9 cellular contexts compared by ENCODE assay signal in genomic region chr6:28161410-28162079, GRCh38. TPM values are rescaled to one million over a fixed set of nuclear protein-coding genes. Genes with fewer than 3 reads are reported as not detected.
DNase-seq lines count a peak whose midpoint lies in the region; ATAC-seq and TF ChIP-seq lines count a peak whose summit lies in the region.
"Had no signal": no experiment of that assay in that cellular context is flagged by ENCODE, and none has a peak within 500 bp of the region (broad histone marks: within the 10 kb centered on the region; RNA-seq: fewer than 3 reads in every experiment).

No MANE protein-coding gene starts in this region.

- no peaks in the 10 kb centered on the region for H3K27me3 ChIP-seq in CD4-positive, alpha-beta T cell (ENCODE audit: control insufficient read depth, insufficient read depth, low read length)
- H3K27me3 ChIP-seq in HUES64 (ENCODE audit: insufficient read depth, low read length): peaks cover 35% of the 10 kb centered on the region
- no peaks in the 10 kb centered on the region for H3K27me3 ChIP-seq in SU-DHL-6 (ENCODE audit: low read length)
- H3K27me3 ChIP-seq in prostate gland (replicated peaks; ENCODE audit: insufficient read depth): no peaks in the 10 kb centered on the region

- H3K4me1 Mint-ChIP-seq in CD4-positive, alpha-beta T cell (ENCODE audit: low read depth): peaks cover 10% of the 10 kb centered on the region
- H3K4me1 Mint-ChIP-seq in activated naive CD8-positive, alpha-beta T cell treated with anti-CD3 and anti-CD28 coated beads, Interleukin-2, amount 10 ng/mL, durations not matched to agents 7 days and 5 days: peaks cover 5% of the 10 kb centered on the region

- peak; percentile 62 to 86 (median 72) for DNase-seq in CD4-positive, alpha-beta T cell
- DNase-seq in GM20000 (ENCODE audit: low spot score) (peak; percentile 87), left cardiac atrium (peak; percentile 78), prostate gland (ENCODE audit: low spot score) (peak; percentile 13), ureter (ENCODE audit: low spot score) (peak; percentile 81)
- DNase-seq in activated naive CD8-positive, alpha-beta T cell treated with anti-CD3 and anti-CD28 coated beads, Interleukin-2, amount 10 ng/mL, durations not matched to agents 7 days and 5 days: peak; percentile 87

- CTCF ChIA-PET in CD4-positive, alpha-beta T cell (lab: Charles Lee): interaction anchor here (1.5 kb wide), 1 partner anchor 20 kb away, joined by 5 read pairs; the partner anchor contains the start of gene ZKSCAN8

- intact Hi-C loops in CD4-positive, alpha-beta T cell (cut with DNase I, micrococcal nuclease): no loop called here
- intact Hi-C loops in left cardiac atrium (cut with DNase I) (no loop called here), prostate gland (cut with DNase I) (no loop called here)

- POLR2A ChIA-PET in CD4-positive, alpha-beta T cell (lab: Charles Lee): interaction anchor here (0.6 to 1.3 kb wide), 4 partner anchors 9 to 188 kb away, joined by 3 to 6 read pairs (median 3); partner anchors contain the start of genes ZKSCAN3 and ZKSCAN8
- POLR2A ChIA-PET in activated naive CD8-positive, alpha-beta T cell treated with anti-CD3 and anti-CD28 coated beads, Interleukin-2, amount 10 ng/mL, durations not matched to agents 7 days and 5 days (lab: Charles Lee): interaction anchor here (0.9 kb wide), 1 partner anchor 20 kb away, joined by 3 read pairs; the partner anchor contains the start of gene ZKSCAN8

- TF ChIP-seq CTCF in CD4-positive, alpha-beta T cell (IDR thresholded peaks at IDR 0.05): no peak
- TF ChIP-seq CTCF in GM20000 (IDR thresholded peaks at IDR 0.05; ENCODE audit: extremely low read depth, missing control alignments): no peak
- TF ChIP-seq CTCF in SU-DHL-6 (IDR thresholded peaks at IDR 0.05; ENCODE audit: insufficient read depth, low read length, poor library complexity, severe bottlenecking): no peak
- no peak for TF ChIP-seq CTCF in prostate gland (IDR thresholded peaks at IDR 0.05)

- H3K27ac ChIP-seq in CD4-positive, alpha-beta T cell (ENCODE audit: low read depth, low read length): no peak overlapping the region
- H3K27ac ChIP-seq in HUES64 (ENCODE audit: low read depth, low read length): no peak overlapping the region
- no peak overlapping the region for H3K27ac ChIP-seq in SU-DHL-6 (ENCODE audit: low read depth, low read length)
- no peak overlapping the region for H3K27ac ChIP-seq in prostate gland
- H3K27ac ChIP-seq: KMS-11 had no signal

- 52% methylated on average over 32 of the region's 32 CpGs for WGBS in HUES64
- WGBS in prostate gland: 7% methylated on average over 31 of the region's 32 CpGs

- peaks cover 4% of the 10 kb centered on the region for H3K27me3 Mint-ChIP-seq in CD4-positive, alpha-beta T cell
- no peaks in the 10 kb centered on the region for H3K27me3 Mint-ChIP-seq in activated naive CD8-positive, alpha-beta T cell treated with anti-CD3 and anti-CD28 coated beads, Interleukin-2, amount 10 ng/mL, durations not matched to agents 7 days and 5 days

- peak overlapping the region; percentile 36; the same call in 1 of the 2 replicates for H3K9ac ChIP-seq in HUES64 (ENCODE audit: low read depth, low read length)
- peak overlapping the region; percentile 50 for H3K9ac ChIP-seq in SU-DHL-6 (ENCODE audit: low read length)
- H3K9ac ChIP-seq: KMS-11 had no signal

- no peak overlapping the region for H3K27ac Mint-ChIP-seq in CD4-positive, alpha-beta T cell
- H3K27ac Mint-ChIP-seq in activated naive CD8-positive, alpha-beta T cell treated with anti-CD3 and anti-CD28 coated beads, Interleukin-2, amount 10 ng/mL, durations not matched to agents 7 days and 5 days: peak overlapping the region; percentile 62

- H3K4me3 ChIP-seq in HUES64 (ENCODE audit: low read length): peak overlapping the region; percentile 58
- H3K4me3 ChIP-seq in SU-DHL-6 (ENCODE audit: insufficient read depth, low read length, poor library complexity, severe bottlenecking): peak overlapping the region; percentile 53
- peak overlapping the region; percentile 32 to 37 for H3K4me3 ChIP-seq in prostate gland

- H3K36me3 Mint-ChIP-seq in CD4-positive, alpha-beta T cell (ENCODE audit: low read depth): peaks cover 42% of the 10 kb centered on the region
- H3K36me3 Mint-ChIP-seq in activated naive CD8-positive, alpha-beta T cell treated with anti-CD3 and anti-CD28 coated beads, Interleukin-2, amount 10 ng/mL, durations not matched to agents 7 days and 5 days: peaks cover 39% of the 10 kb centered on the region

- no peaks in the 10 kb centered on the region for H3K79me2 ChIP-seq in SU-DHL-6 (ENCODE audit: insufficient read depth, low read length)

- TF ChIP-seq POLR2A in prostate gland (IDR thresholded peaks at IDR 0.05): no peak

- H3K9me3 Mint-ChIP-seq in CD4-positive, alpha-beta T cell: peaks cover 2% of the 10 kb centered on the region
- H3K9me3 Mint-ChIP-seq in activated naive CD8-positive, alpha-beta T cell treated with anti-CD3 and anti-CD28 coated beads, Interleukin-2, amount 10 ng/mL, durations not matched to agents 7 days and 5 days: peaks cover 17% of the 10 kb centered on the region

- no peaks in the 10 kb centered on the region for H3K9me3 ChIP-seq in CD4-positive, alpha-beta T cell (ENCODE audit: control insufficient read depth, low read length)
- H3K9me3 ChIP-seq in HUES64 (ENCODE audit: insufficient read depth, low read depth, low read length) (no peaks in the 10 kb centered on the region), SU-DHL-6 (ENCODE audit: insufficient read depth, low read length) (no peaks in the 10 kb centered on the region), prostate gland (no peaks in the 10 kb centered on the region)

- H2AFZ ChIP-seq in SU-DHL-6 (ENCODE audit: low read depth, low read length, severe bottlenecking): peak overlapping the region; percentile 95

- no peaks in the 10 kb centered on the region for H4K20me1 ChIP-seq in SU-DHL-6 (ENCODE audit: low read depth, low read length)

- H3K36me3 ChIP-seq in HUES64 (ENCODE audit: insufficient read depth, low read length): peaks cover 13% of the 10 kb centered on the region
- 0 out of 2 replicates have a peak, but pooled peaks cover 2% of the 10 kb centered on the region for H3K36me3 ChIP-seq in SU-DHL-6 (ENCODE audit: low read length)
- H3K36me3 ChIP-seq in prostate gland: no peaks in the 10 kb centered on the region

- H3K4me2 ChIP-seq in SU-DHL-6 (ENCODE audit: low read depth, low read length, poor library complexity, severe bottlenecking): peak overlapping the region; percentile 69
- H3K4me2 ChIP-seq: KMS-11 had no signal

- peak; percentile 97 for ATAC-seq in CD4-positive, alpha-beta T cell (ENCODE audit: poor library complexity)
- ATAC-seq in activated naive CD8-positive, alpha-beta T cell treated with anti-CD3 and anti-CD28 coated beads, Interleukin-2, amount 10 ng/mL, durations not matched to agents 7 days and 5 days (ENCODE audit: low read depth): peak; percentile 95
- ATAC-seq in left cardiac atrium: peak; percentile 97

- H3F3A ChIP-seq in SU-DHL-6 (ENCODE audit: insufficient read depth): peaks cover 19% of the 10 kb centered on the region

- H3K4me1 ChIP-seq in HUES64 (ENCODE audit: insufficient read depth, low read length) (no peaks in the 10 kb centered on the region), prostate gland (replicated peaks) (no peaks in the 10 kb centered on the region)

- peak overlapping the region; percentile 61 for H3K4me3 Mint-ChIP-seq in CD4-positive, alpha-beta T cell
- peak overlapping the region; percentile 74 for H3K4me3 Mint-ChIP-seq in activated naive CD8-positive, alpha-beta T cell treated with anti-CD3 and anti-CD28 coated beads, Interleukin-2, amount 10 ng/mL, durations not matched to agents 7 days and 5 days

- no peaks in the 10 kb centered on the region for H3K9me2 ChIP-seq in SU-DHL-6 (replicated peaks; ENCODE audit: insufficient read depth, low read length)

RNA-seq across cellular contexts. Expression of gene ZKSCAN8, which starts 19.9 kb away (rescaled TPM):
- total RNA-seq in CD4-positive, alpha-beta T cell: 10 to 100 TPM; 23.2 to 25.1 TPM
- polyA plus RNA-seq in HUES64 (2013, experiment 1 of 2): 12.0 TPM
- polyA plus RNA-seq in HUES64 (2013, experiment 2 of 2): 15.9 TPM
- total RNA-seq in activated naive CD8-positive, alpha-beta T cell treated with anti-CD3 and anti-CD28 coated beads, Interleukin-2, amount 10 ng/mL, durations not matched to agents 7 days and 5 days: 10 to 100 TPM; 29.8 to 30.7 TPM
- total RNA-seq in left cardiac atrium (10 to 100 TPM; 10.8 to 15.8 TPM), prostate gland (10 to 100 TPM; 20.5 to 39.4 TPM), ureter (28.6 TPM)

RNA-seq across cellular contexts. Expression of gene ZSCAN16, which starts 37.1 kb away (rescaled TPM):
- total RNA-seq in CD4-positive, alpha-beta T cell: 1 to 10 TPM; 7.3 to 7.4 TPM
- 3.8 TPM for polyA plus RNA-seq in HUES64 (2013, experiment 1 of 2)
- polyA plus RNA-seq in HUES64 (2013, experiment 2 of 2): 4.6 TPM
- 1 to 10 TPM; 6.9 to 8.6 TPM for total RNA-seq in activated naive CD8-positive, alpha-beta T cell treated with anti-CD3 and anti-CD28 coated beads, Interleukin-2, amount 10 ng/mL, durations not matched to agents 7 days and 5 days
- 1 to 10 TPM; 2.4 TPM for total RNA-seq in left cardiac atrium
- 1 to 10 TPM; 5.3 TPM for total RNA-seq in prostate gland
- total RNA-seq in ureter: 9.9 TPM

Comparison
In these comparisons a context has a peak if more than half of its experiments do, and no peak if none do; other contexts are left out.
1. DNase-seq: peak in every context shown above with its lines; median percentile 87 in GM20000; 87 in activated naive CD8-positive, alpha-beta T cell treated with anti-CD3 and anti-CD28 coated beads, Interleukin-2, amount 10 ng/mL, durations not matched to agents 7 days and 5 days; 81 in ureter; 78 in left cardiac atrium; 72 in CD4-positive, alpha-beta T cell; 13 in prostate gland.